Comparison of ENCODE assay signal across 21 cellular contexts in genomic region chr2:140122001-140122400, GRCh38.
DNase-seq lines count a peak whose midpoint lies in the region; ATAC-seq and TF ChIP-seq lines count a peak whose summit lies in the region.
"Had no signal": no experiment of that assay in that cellular context is flagged by ENCODE, and none has a peak within 500 bp of the region (broad histone marks: within the 10 kb centered on the region; RNA-seq: fewer than 3 reads in every experiment).

No MANE protein-coding gene starts in this region.

- DNase-seq in Calu3 (peak; percentile 1), RKO (ENCODE audit: low spot score) (peak; percentile 12), epithelial cell of proximal tubule (ENCODE audit: low read depth) (peak; percentile 56), kidney tubule cell (ENCODE audit: low spot score) (peak; percentile 82), NCI-H1105 treated with DMSO at 0.1 percent for 48 hours (lab: John Stamatoyannopoulos, UW) (no peak), NCI-H748 treated with DMSO at 0.1 percent for 48 hours (lab: John Stamatoyannopoulos, UW) (no peak)
- DNase-seq: activated CD8-positive, alpha-beta T cell treated with anti-CD3 and anti-CD28 coated beads for 36 hours; activated naive CD4-positive, alpha-beta T cell treated with anti-CD3 and anti-CD28 coated beads, Interleukin-2, amount 10 ng/mL, durations not matched to agents 7 days and 5 days; activated T-cell treated with anti-CD3 and anti-CD28 coated beads, Interleukin-2, amount 50 U/mL, for 24 hours; anterior cingulate cortex; endodermal cell; foreskin melanocyte; left colon; NCI-H1092; NCI-H524 treated with DMSO at 0.1 percent for 48 hours; SIG-M5; stimulated activated CD4-positive, alpha-beta T cell treated with anti-CD3 and anti-CD28 coated beads, Interleukin-12 subunit alpha, Interleukin-12 subunit beta, amount 100 ng/mL, for 4 hours had no signal

- H3K4me3 Mint-ChIP-seq in Calu3 (ENCODE audit: low read depth, unreplicated experiment), result no peak overlapping the region
- H3K4me3 Mint-ChIP-seq: activated CD8-positive, alpha-beta T cell treated with anti-CD3 and anti-CD28 coated beads for 36 hours; activated naive CD4-positive, alpha-beta T cell treated with anti-CD3 and anti-CD28 coated beads, Interleukin-2, amount 10 ng/mL, durations not matched to agents 7 days and 5 days; activated T-cell treated with anti-CD3 and anti-CD28 coated beads, Interleukin-2, amount 50 U/mL, for 24 hours; endodermal cell; T-helper 1 cell treated with Interleukin-12 subunit alpha and Interleukin-12 subunit beta and Interleukin-4 antibody, amounts not matched to agents 30 μg/mL and 1 μg/mL, for 36 hours had no signal

- H3K9me3 Mint-ChIP-seq in Calu3 (ENCODE audit: low read depth, unreplicated experiment), result peaks cover 4% of the 10 kb centered on the region
- H3K9me3 Mint-ChIP-seq: endodermal cell had no signal

- CTCF ChIA-PET in Calu3 (lab: Charles Lee), result no interaction called here

- no peak overlapping the region for H3K27ac Mint-ChIP-seq in Calu3 (ENCODE audit: unreplicated experiment)
- H3K27ac Mint-ChIP-seq: activated CD8-positive, alpha-beta T cell treated with anti-CD3 and anti-CD28 coated beads for 36 hours; activated naive CD4-positive, alpha-beta T cell treated with anti-CD3 and anti-CD28 coated beads, Interleukin-2, amount 10 ng/mL, durations not matched to agents 7 days and 5 days; activated T-cell treated with anti-CD3 and anti-CD28 coated beads, Interleukin-2, amount 50 U/mL, for 24 hours; endodermal cell; T-helper 1 cell treated with Interleukin-12 subunit alpha and Interleukin-12 subunit beta and Interleukin-4 antibody, amounts not matched to agents 30 μg/mL and 1 μg/mL, for 36 hours had no signal

- H3K27me3 Mint-ChIP-seq in Calu3 (ENCODE audit: unreplicated experiment), result no peaks in the 10 kb centered on the region
- H3K27me3 Mint-ChIP-seq: activated CD8-positive, alpha-beta T cell treated with anti-CD3 and anti-CD28 coated beads for 36 hours; activated naive CD4-positive, alpha-beta T cell treated with anti-CD3 and anti-CD28 coated beads, Interleukin-2, amount 10 ng/mL, durations not matched to agents 7 days and 5 days; activated T-cell treated with anti-CD3 and anti-CD28 coated beads, Interleukin-2, amount 50 U/mL, for 24 hours had no signal

- no peak overlapping the region for H3K4me3 ChIP-seq in epithelial cell of proximal tubule (ENCODE audit: low read depth, low read length)
- H3K4me3 ChIP-seq: suprapubic skin had no signal

- H3K4me1 Mint-ChIP-seq in Calu3 (ENCODE audit: low read depth, unreplicated experiment), result peaks cover 9% of the 10 kb centered on the region
- H3K4me1 Mint-ChIP-seq: activated naive CD4-positive, alpha-beta T cell treated with anti-CD3 and anti-CD28 coated beads, Interleukin-2, amount 10 ng/mL, durations not matched to agents 7 days and 5 days; endodermal cell had no signal

- intact Hi-C loops in Calu3 (cut with micrococcal nuclease; ENCODE audit: unreplicated experiment), result no loop called here

- H3K36me3 Mint-ChIP-seq in Calu3 (ENCODE audit: insufficient read depth, unreplicated experiment), result no peaks in the 10 kb centered on the region
- H3K36me3 Mint-ChIP-seq: activated naive CD4-positive, alpha-beta T cell treated with anti-CD3 and anti-CD28 coated beads, Interleukin-2, amount 10 ng/mL, durations not matched to agents 7 days and 5 days had no signal

- no TSS peak for BruUV-seq in Calu3 (replicated peaks; lab: Mats Ljungman, UMichigan)

- TF ChIP-seq CTCF in Calu3 (IDR thresholded peaks at IDR 0.05; ENCODE audit: unreplicated experiment) (no peak), epithelial cell of proximal tubule (conservative IDR thresholded peaks at IDR 0.05; ENCODE audit: low read depth, low read length) (no peak)

- ATAC-seq in HG02759 (IDR thresholded peaks at IDR 0.05; ENCODE audit: unreplicated experiment), result no peak
- no peak for ATAC-seq in GM21367 (IDR thresholded peaks at IDR 0.05; ENCODE audit: unreplicated experiment)
- ATAC-seq: activated CD8-positive, alpha-beta T cell treated with anti-CD3 and anti-CD28 coated beads for 36 hours; left colon had no signal

Comparison
In these comparisons a context has a peak if more than half of its experiments do, and no peak if none do; other contexts are left out.
1. DNase-seq: peak in Calu3 (single experiment), RKO (single experiment), epithelial cell of proximal tubule (single experiment) and kidney tubule cell (single experiment); none in NCI-H1105 treated with DMSO at 0.1 percent for 48 hours (single experiment) and NCI-H748 treated with DMSO at 0.1 percent for 48 hours (single experiment).